In the genomic region with DNA sequence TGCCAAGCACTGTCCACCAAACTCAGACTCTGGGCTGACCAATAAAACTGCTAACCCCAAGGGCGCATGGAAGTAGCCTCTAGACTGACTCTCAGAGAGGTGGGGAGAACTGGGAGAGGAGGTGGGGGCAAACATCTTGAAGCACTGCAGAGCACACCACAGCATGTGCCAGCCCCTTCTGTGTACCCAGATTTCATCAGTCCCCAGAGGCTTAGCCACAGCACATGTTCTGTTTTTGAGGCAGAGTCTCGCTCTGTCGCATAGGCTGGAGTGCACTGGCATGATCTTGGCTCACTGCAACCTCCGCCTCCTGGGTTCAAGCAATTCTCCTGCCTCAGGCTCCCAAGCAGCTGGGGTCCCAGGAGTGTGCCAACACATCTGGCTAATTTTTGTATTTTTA, we compare ENCODE assay signal across 25 cellular contexts.
"Had no signal": no experiment of that assay in that cellular context is flagged by ENCODE, and none has a peak within 500 bp of the region (broad histone marks: within the 10 kb centered on the region; RNA-seq: fewer than 3 reads in every experiment).

No MANE protein-coding gene starts in this region.

- DNase-seq: activated CD4-positive, alpha-beta T cell treated with anti-CD3 and anti-CD28 coated beads for 4 hours; activated CD4-positive, alpha-beta T cell treated with anti-CD3 and anti-CD28 coated beads, Interleukin-2, amount 50 U/mL, for 48 hours; activated CD8-positive, alpha-beta memory T cell treated with anti-CD3 and anti-CD28 coated beads, Interleukin-2, amount 50 U/mL, for 48 hours; activated naive CD4-positive, alpha-beta T cell treated with Interleukin-2 at 50 U/mL for 16 hours; activated naive CD8-positive, alpha-beta T cell treated with anti-CD3 and anti-CD28 coated beads for 36 hours; activated T-cell treated with anti-CD3 and anti-CD28 coated beads, Interleukin-2, amount 50 U/mL, for 4 hours; heart right ventricle; islet precursor cell; left colon; mesendoderm; naive B cell; occipital lobe; posterior cingulate gyrus; sigmoid colon; stimulated activated CD4-positive, alpha-beta T cell treated with anti-CD3 and anti-CD28 coated beads, Interleukin-15, amount 100 ng/mL, for 24 hours; stomach; T1000 had no signal

- H3K4me3 Mint-ChIP-seq: activated naive CD8-positive, alpha-beta T cell treated with anti-CD3 and anti-CD28 coated beads for 36 hours; activated T-cell treated with anti-CD3 and anti-CD28 coated beads, Interleukin-2, amount 50 U/mL, for 4 hours; central memory CD8-positive, alpha-beta T cell; naive B cell; stimulated activated memory B cell treated with anti-CD40 and anti-IgM and Interleukin-4, amounts not matched to agents 10 μg/mL and 1 μg/mL and 100 μg/mL, for 72 hours; WTC11 had no signal

- H3K27ac Mint-ChIP-seq: activated naive CD8-positive, alpha-beta T cell treated with anti-CD3 and anti-CD28 coated beads for 36 hours; naive B cell; stimulated activated memory B cell treated with anti-CD40 and anti-IgM and Interleukin-4, amounts not matched to agents 10 μg/mL and 1 μg/mL and 100 μg/mL, for 72 hours; WTC11 had no signal

- H3K9me3 ChIP-seq: suprapubic skin had no signal

- H3K4me2 ChIP-seq: smooth muscle cell had no signal

- H3K27ac ChIP-seq: breast epithelium, coronary artery, heart right ventricle, sigmoid colon, suprapubic skin, tibial nerve had no signal

- H3K27me3 Mint-ChIP-seq: activated naive CD8-positive, alpha-beta T cell treated with anti-CD3 and anti-CD28 coated beads for 36 hours; central memory CD8-positive, alpha-beta T cell; stimulated activated memory B cell treated with anti-CD40 and anti-IgM and Interleukin-4, amounts not matched to agents 10 μg/mL and 1 μg/mL and 100 μg/mL, for 72 hours had no signal

- ATAC-seq: activated T-cell treated with anti-CD3 and anti-CD28 coated beads, Interleukin-2, amount 50 U/mL, for 4 hours; heart right ventricle; left colon; stimulated activated memory B cell treated with anti-CD40 and anti-IgM and Interleukin-4, amounts not matched to agents 10 μg/mL and 1 μg/mL and 100 μg/mL, for 72 hours; WTC11 had no signal

- H3K9me3 Mint-ChIP-seq: activated T-cell treated with anti-CD3 and anti-CD28 coated beads, Interleukin-2, amount 50 U/mL, for 4 hours; central memory CD8-positive, alpha-beta T cell had no signal

- H3K4me1 Mint-ChIP-seq: WTC11 had no signal

- H3K4me1 ChIP-seq: breast epithelium, heart right ventricle, suprapubic skin, tibial nerve had no signal

- H3K27me3 ChIP-seq: breast epithelium, heart right ventricle, sigmoid colon, stomach, suprapubic skin, tibial nerve had no signal

- H3K36me3 ChIP-seq: breast epithelium, heart right ventricle, sigmoid colon, stomach had no signal

- H3K4me3 ChIP-seq: breast epithelium, coronary artery, heart right ventricle, sigmoid colon, smooth muscle cell, stomach, suprapubic skin, tibial nerve had no signal
